ENCODE assay signal across 11 cellular contexts in the genomic region with DNA sequence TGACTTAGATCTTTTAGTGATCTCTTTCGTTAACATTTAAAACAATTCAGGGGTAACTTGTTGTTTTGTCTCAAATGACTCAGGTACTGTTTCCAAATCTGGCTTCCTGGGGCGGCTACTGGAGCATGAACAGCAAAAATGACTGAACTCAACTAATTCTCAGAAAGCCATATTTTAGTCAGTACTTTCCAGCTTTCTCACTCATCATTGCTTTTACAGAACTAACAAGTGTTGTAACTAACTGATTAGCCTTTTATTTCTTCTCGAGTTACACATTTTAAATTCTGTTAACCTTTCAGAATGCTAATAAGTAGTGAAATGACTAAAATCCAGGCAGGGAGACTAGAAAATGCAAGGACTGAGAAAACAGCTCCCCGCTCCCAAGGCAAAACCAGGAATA. TPM values are rescaled to one million over a fixed set of nuclear protein-coding genes. Genes with fewer than 3 reads are reported as not detected.
DNase-seq lines count a peak whose midpoint lies in the region; ATAC-seq, FAIRE-seq and TF ChIP-seq lines count a peak whose summit lies in the region.
"Had no signal": no experiment of that assay in that cellular context is flagged by ENCODE, and none has a peak within 500 bp of the region (broad histone marks: within the 10 kb centered on the region; RNA-seq: fewer than 3 reads in every experiment).

No MANE protein-coding gene starts in this region.

- intact Hi-C loops in activated T-helper 1 cell treated with anti-CD3 and anti-CD28 coated beads, Interleukin-12 subunit alpha, Interleukin-12 subunit beta, Interleukin-2, Interleukin-4 antibody, amounts not matched to agents 30 ng/mL and 10 ng/mL and 1 ng/mL, durations not matched to agents 14 hours and 24 hours and 36 hours (cut with micrococcal nuclease) = no loop called here

- no peak overlapping the region for H3K4me3 ChIP-seq in SJCRH30
- H3K4me3 ChIP-seq: lung had no signal

- CTCF ChIA-PET in T-cell (lab: Charles Lee) = no interaction called here

- POLR2A ChIA-PET in T-cell (lab: Charles Lee) = no interaction called here

- H3K27me3 ChIP-seq in SJCRH30 = no peaks in the 10 kb centered on the region

- TF ChIP-seq POLR2A in GM12891 (IDR thresholded peaks at IDR 0.05; ENCODE audit: low read depth, low read length) = no peak

- H3K36me3 ChIP-seq in SJCRH30 = no peaks in the 10 kb centered on the region

- H3K9me3 Mint-ChIP-seq in activated T-helper 1 cell treated with anti-CD3 and anti-CD28 coated beads, Interleukin-12 subunit alpha, Interleukin-12 subunit beta, Interleukin-2, Interleukin-4 antibody, amounts not matched to agents 30 ng/mL and 10 ng/mL and 1 ng/mL, durations not matched to agents 14 hours and 24 hours and 36 hours = no peaks in the 10 kb centered on the region
- no peaks in the 10 kb centered on the region for H3K9me3 Mint-ChIP-seq in T-cell

- H3K27me3 Mint-ChIP-seq in activated T-helper 1 cell treated with anti-CD3 and anti-CD28 coated beads, Interleukin-12 subunit alpha, Interleukin-12 subunit beta, Interleukin-2, Interleukin-4 antibody, amounts not matched to agents 30 ng/mL and 10 ng/mL and 1 ng/mL, durations not matched to agents 14 hours and 24 hours and 36 hours (ENCODE audit: insufficient read depth) = peaks cover 2% of the 10 kb centered on the region
- H3K27me3 Mint-ChIP-seq in T-cell = peaks cover 8 to 25% of the 10 kb centered on the region in 2 donors

- no peaks in the 10 kb centered on the region for H3K4me1 ChIP-seq in SJCRH30

- peaks cover 10% of the 10 kb centered on the region for H3K4me1 Mint-ChIP-seq in activated T-helper 1 cell treated with anti-CD3 and anti-CD28 coated beads, Interleukin-12 subunit alpha, Interleukin-12 subunit beta, Interleukin-2, Interleukin-4 antibody, amounts not matched to agents 30 ng/mL and 10 ng/mL and 1 ng/mL, durations not matched to agents 14 hours and 24 hours and 36 hours (ENCODE audit: low read depth)
- no peaks in the 10 kb centered on the region for H3K4me1 Mint-ChIP-seq in T-cell

- H3K27ac ChIP-seq in SJCRH30 = no peak overlapping the region

- no peaks in the 10 kb centered on the region for H3K9me3 ChIP-seq in SJCRH30 (replicated peaks)

- no peak overlapping the region for H3K4me3 Mint-ChIP-seq in activated T-helper 1 cell treated with anti-CD3 and anti-CD28 coated beads, Interleukin-12 subunit alpha, Interleukin-12 subunit beta, Interleukin-2, Interleukin-4 antibody, amounts not matched to agents 30 ng/mL and 10 ng/mL and 1 ng/mL, durations not matched to agents 14 hours and 24 hours and 36 hours
- H3K4me3 Mint-ChIP-seq in T-cell = no peak overlapping the region

- DNase-seq in GM12891 (ENCODE audit: insufficient read length, low spot score) (no peak), T-cell (no peak), HuH-7.5 (ENCODE audit: low spot score) (no peak), SJCRH30 (no peak), amygdala (lab: John Stamatoyannopoulos, UW) (no peak)
- DNase-seq in activated T-helper 1 cell treated with anti-CD3 and anti-CD28 coated beads, Interleukin-12 subunit alpha, Interleukin-12 subunit beta, Interleukin-2, Interleukin-4 antibody, amounts not matched to agents 30 ng/mL and 10 ng/mL and 1 ng/mL, durations not matched to agents 14 hours and 24 hours and 36 hours (ENCODE audit: low spot score) = no peak
- DNase-seq: central memory CD4-positive, alpha-beta T cell; right cardiac atrium had no signal

- FAIRE-seq in GM12891 (lab: Jason Lieb, UNC) = no peak

- ATAC-seq in GM18873 (IDR thresholded peaks at IDR 0.05; ENCODE audit: low FRiP score, unreplicated experiment) (peak; percentile 71), HG02973 (IDR thresholded peaks at IDR 0.05; ENCODE audit: unreplicated experiment) (peak; percentile 70), T-cell (replicated peaks in 1 of 4) (no peak)
- ATAC-seq: right cardiac atrium had no signal

- H3K36me3 Mint-ChIP-seq in activated T-helper 1 cell treated with anti-CD3 and anti-CD28 coated beads, Interleukin-12 subunit alpha, Interleukin-12 subunit beta, Interleukin-2, Interleukin-4 antibody, amounts not matched to agents 30 ng/mL and 10 ng/mL and 1 ng/mL, durations not matched to agents 14 hours and 24 hours and 36 hours (ENCODE audit: low read depth) = no peaks in the 10 kb centered on the region
- no peaks in the 10 kb centered on the region for H3K36me3 Mint-ChIP-seq in T-cell

- peak overlapping the region; percentile 35 for H3K27ac Mint-ChIP-seq in activated T-helper 1 cell treated with anti-CD3 and anti-CD28 coated beads, Interleukin-12 subunit alpha, Interleukin-12 subunit beta, Interleukin-2, Interleukin-4 antibody, amounts not matched to agents 30 ng/mL and 10 ng/mL and 1 ng/mL, durations not matched to agents 14 hours and 24 hours and 36 hours
- no peak overlapping the region for H3K27ac Mint-ChIP-seq in T-cell

TF ChIP-seq in GM12891, 5 proteins besides CTCF, POLR2A, EP300 and RAD21:
- TF ChIP-seq POU2F2 (IDR thresholded peaks at IDR 0.05; ENCODE audit: low read depth, low read length) (0 out of 2 replicates have a peak, but pooled peaks have one; percentile 26), POLR2AphosphoS5 (IDR thresholded peaks at IDR 0.05; ENCODE audit: low read depth, low read length) (no peak), PAX5 (IDR thresholded peaks at IDR 0.05; ENCODE audit: insufficient read depth, low read length, severe bottlenecking) (peak; percentile 98)

RNA-seq across cellular contexts. Expression of gene JADE3, which starts 55.3 kb away (rescaled TPM):
- polyA plus RNA-seq in GM12891 (2012; ENCODE audit: low read depth, missing spikeins) = 0.39 TPM
- total RNA-seq in activated T-helper 1 cell treated with anti-CD3 and anti-CD28 coated beads, Interleukin-12 subunit alpha, Interleukin-12 subunit beta, Interleukin-2, Interleukin-4 antibody, amounts not matched to agents 30 ng/mL and 10 ng/mL and 1 ng/mL, durations not matched to agents 14 hours and 24 hours and 36 hours = 1.3 and 2.1 TPM in 2 replicates
- total RNA-seq in T-cell = 1 to 10 TPM in 3 of 5 donors, under 1 TPM in 2; 0.21 to 1.3 (median 1.0) TPM
- total RNA-seq in SJCRH30 (2014; rRNA removed; shearing (Covaris generic)) = 4.5 and 5.5 TPM in 2 replicates

Comparison
In these comparisons a context has a peak if more than half of its experiments do, and no peak if none do; other contexts are left out.
1. ATAC-seq: peak in GM18873 (single experiment) and HG02973 (single experiment); none in T-cell (0 of 4).